ENCODE assay signal across 14 cellular contexts in genomic region chrX:69025802-69026301, GRCh38.
DNase-seq lines count a peak whose midpoint lies in the region; ATAC-seq and TF ChIP-seq lines count a peak whose summit lies in the region.
"Had no signal": no experiment of that assay in that cellular context is flagged by ENCODE, and none has a peak within 500 bp of the region (broad histone marks: within the 10 kb centered on the region; RNA-seq: fewer than 3 reads in every experiment).

No MANE protein-coding gene starts in this region.

- H3K4me3 Mint-ChIP-seq in central memory CD8-positive, alpha-beta T cell, result no peak overlapping the region
- no peak overlapping the region for H3K4me3 Mint-ChIP-seq in natural killer cell

- no peaks in the 10 kb centered on the region for H3K9me3 ChIP-seq in AG04450 (ENCODE audit: control insufficient read depth, insufficient read depth, low read length)
- H3K9me3 ChIP-seq: adrenal gland had no signal

- no peak overlapping the region for H3K27ac ChIP-seq in AG04450 (ENCODE audit: low read depth, low read length)

- CTCF ChIA-PET in AG04450 (lab: Charles Lee), result no interaction called here

- H3K4me3 ChIP-seq in AG04450 (ENCODE audit: low read depth, low read length), result no peak overlapping the region
- H3K4me3 ChIP-seq: adrenal gland had no signal

- ATAC-seq in central memory CD8-positive, alpha-beta T cell (replicated peaks; ENCODE audit: extremely low read depth, poor library complexity, severe bottlenecking), result no peak
- ATAC-seq in natural killer cell, result no peak
- ATAC-seq in HG02642 (IDR thresholded peaks at IDR 0.05; ENCODE audit: poor library complexity, unreplicated experiment), result no peak

- intact Hi-C loops in natural killer cell (cut with micrococcal nuclease), result no loop called here

- TF ChIP-seq CTCF in AG04450 (IDR thresholded peaks at IDR 0.05; ENCODE audit: low read depth, low read length), result no peak
- TF ChIP-seq CTCF in natural killer cell (IDR thresholded peaks at IDR 0.05), result no peak

- POLR2A ChIA-PET in AG04450 (lab: Yijun Ruan, JAX), result interaction anchor here (0.6 to 1.7 kb wide), 2 partner anchors 99 to 197 kb away, joined by 3 to 6 read pairs; partner anchors contain the start of gene EFNB1

- H3K27me3 Mint-ChIP-seq in central memory CD8-positive, alpha-beta T cell, result no peaks in the 10 kb centered on the region
- no peaks in the 10 kb centered on the region for H3K27me3 Mint-ChIP-seq in natural killer cell (ENCODE audit: low read depth in 2 of 2)

- no peaks in the 10 kb centered on the region for H3K27me3 ChIP-seq in AG04450 (ENCODE audit: control insufficient read depth, insufficient read depth, low read length)
- H3K27me3 ChIP-seq: adrenal gland had no signal

- no peaks in the 10 kb centered on the region for H3K9me3 Mint-ChIP-seq in central memory CD8-positive, alpha-beta T cell
- H3K9me3 Mint-ChIP-seq in natural killer cell, result no peaks in the 10 kb centered on the region

- peak overlapping the region; percentile 55 for H3K27ac Mint-ChIP-seq in central memory CD8-positive, alpha-beta T cell (ENCODE audit: low read depth)
- H3K27ac Mint-ChIP-seq in natural killer cell, result no peak overlapping the region

- peaks cover 5% of the 10 kb centered on the region for H3K4me1 Mint-ChIP-seq in central memory CD8-positive, alpha-beta T cell
- no peaks in the 10 kb centered on the region for H3K4me1 Mint-ChIP-seq in natural killer cell

- no peaks in the 10 kb centered on the region for H3K36me3 Mint-ChIP-seq in central memory CD8-positive, alpha-beta T cell (ENCODE audit: insufficient read depth)
- no peaks in the 10 kb centered on the region for H3K36me3 Mint-ChIP-seq in natural killer cell

- DNase-seq in AG04450 (ENCODE audit: low read depth, low spot score), result peak; percentile 20
- DNase-seq in LoVo (ENCODE audit: low spot score), result peak; percentile 12
- no peak for DNase-seq in central memory CD8-positive, alpha-beta T cell (ENCODE audit: low spot score in 2 of 2)
- DNase-seq in islet precursor cell, result peak; percentile 33
- no peak for DNase-seq in natural killer cell
- no peak for DNase-seq in NCI-H2029 (lab: John Stamatoyannopoulos, UW)
- DNase-seq in NCI-H345 treated with DMSO at 0.1 percent for 48 hours (lab: John Stamatoyannopoulos, UW; ENCODE audit: unreplicated experiment), result no peak
- DNase-seq: activated T-cell treated with anti-CD3 and anti-CD28 coated beads for 4 hours; adrenal gland; effector memory CD4-positive, alpha-beta T cell; mesendoderm; NCI-H1694; posterior cingulate gyrus had no signal

Comparison
In these comparisons a context has a peak if more than half of its experiments do, and no peak if none do; other contexts are left out.
1. DNase-seq: peak in AG04450 (single experiment), LoVo (single experiment) and islet precursor cell (single experiment); none in central memory CD8-positive, alpha-beta T cell (0 of 2), natural killer cell (single experiment), NCI-H2029 (single experiment) and NCI-H345 treated with DMSO at 0.1 percent for 48 hours (single experiment).